In genomic region chr11:17692931-17693330, GRCh38 we compare ENCODE assay signal across 35 cellular contexts. TPM values are rescaled to one million over a fixed set of nuclear protein-coding genes. Genes with fewer than 3 reads are reported as not detected.
"Had no signal": no experiment of that assay in that cellular context is flagged by ENCODE, and none has a peak within 500 bp of the region (broad histone marks: within the 10 kb centered on the region; RNA-seq: fewer than 3 reads in every experiment).

No MANE protein-coding gene starts in this region.

- H3K4me2 ChIP-seq: SK-N-SH had no signal

- H3K9me3 ChIP-seq: SJSA1, SK-N-SH had no signal

- H3K27ac ChIP-seq: brain microvascular endothelial cell, SJSA1, VCaP had no signal

- H3K4me1 Mint-ChIP-seq: activated B cell treated with CpG ODN at 0.5 μM for 24 hours; activated CD4-positive, alpha-beta memory T cell treated with anti-CD3 and anti-CD28 coated beads, Interleukin-2, amount 10 ng/mL, durations not matched to agents 7 days and 5 days; activated CD8-positive, alpha-beta memory T cell treated with anti-CD3 and anti-CD28 coated beads, Interleukin-2, amount 10 ng/mL, durations not matched to agents 7 days and 5 days; activated naive CD4-positive, alpha-beta T cell treated with anti-CD3 and anti-CD28 coated beads, Interleukin-2, amount 10 ng/mL, durations not matched to agents 7 days and 5 days had no signal

- DNase-seq: activated B cell treated with CpG ODN at 0.5 μM for 24 hours; activated CD4-positive, alpha-beta memory T cell treated with anti-CD3 and anti-CD28 coated beads, Interleukin-2, amount 10 ng/mL, durations not matched to agents 7 days and 5 days; activated CD4-positive, alpha-beta T cell treated with anti-CD3 and anti-CD28 coated beads for 4 hours; activated CD4-positive, CD25-positive, alpha-beta regulatory T cell treated with anti-CD3 and anti-CD28 coated beads, Interleukin-2, amount 50 U/mL, for 72 hours; activated CD8-positive, alpha-beta memory T cell treated with anti-CD3 and anti-CD28 coated beads for 24 hours; activated CD8-positive, alpha-beta memory T cell treated with anti-CD3 and anti-CD28 coated beads, Interleukin-2, amount 10 ng/mL, durations not matched to agents 7 days and 5 days; activated CD8-positive, alpha-beta memory T cell treated with anti-CD3 and anti-CD28 coated beads, Interleukin-2, amount 50 U/mL, for 48 hours; activated effector memory CD4-positive, alpha-beta T cell treated with Interleukin-2 at 50 U/mL for 16 hours; activated naive CD4-positive, alpha-beta T cell treated with anti-CD3 and anti-CD28 coated beads, Interleukin-2, amount 10 ng/mL, durations not matched to agents 7 days and 5 days; activated T-cell treated with anti-CD3 and anti-CD28 coated beads, Interleukin-2, amount 50 U/mL, for 48 hours; amniotic stem cell; aorta; brain microvascular endothelial cell; central memory CD4-positive, alpha-beta T cell; NCI-H1092; NCI-H1436 treated with DMSO at 0.1 percent for 48 hours; NCI-H1694 treated with DMSO at 0.1 percent for 48 hours; NCI-H2029; NCI-H345; NCI-H526; NCI-H748 treated with DMSO at 0.1 percent for 48 hours; NK-92 treated with Interleukin-12 subunit alpha and Interleukin-12 subunit beta, amount 100 ng/mL, for 24 hours; SHP77; SK-N-SH; T-helper 9 cell had no signal

- ATAC-seq: activated CD8-positive, alpha-beta memory T cell treated with anti-CD3 and anti-CD28 coated beads, Interleukin-2, amount 10 ng/mL, durations not matched to agents 7 days and 5 days; K562; Panc1 had no signal

- H3K4me1 ChIP-seq: SJSA1 had no signal

- H3K27ac Mint-ChIP-seq: activated B cell treated with CpG ODN at 0.5 μM for 24 hours; activated CD4-positive, alpha-beta memory T cell treated with anti-CD3 and anti-CD28 coated beads, Interleukin-2, amount 10 ng/mL, durations not matched to agents 7 days and 5 days; activated CD8-positive, alpha-beta memory T cell treated with anti-CD3 and anti-CD28 coated beads, Interleukin-2, amount 10 ng/mL, durations not matched to agents 7 days and 5 days; activated naive CD4-positive, alpha-beta T cell treated with anti-CD3 and anti-CD28 coated beads, Interleukin-2, amount 10 ng/mL, durations not matched to agents 7 days and 5 days; activated naive CD8-positive, alpha-beta T cell; T-helper 1 cell treated with Interleukin-12 subunit alpha and Interleukin-12 subunit beta and Interleukin-4 antibody, amounts not matched to agents 30 μg/mL and 1 μg/mL, for 36 hours had no signal

- H3K4me3 ChIP-seq: K562, SJSA1 had no signal

- H3K4me3 Mint-ChIP-seq: activated B cell treated with CpG ODN at 0.5 μM for 24 hours; activated CD4-positive, alpha-beta memory T cell treated with anti-CD3 and anti-CD28 coated beads, Interleukin-2, amount 10 ng/mL, durations not matched to agents 7 days and 5 days; activated CD8-positive, alpha-beta memory T cell treated with anti-CD3 and anti-CD28 coated beads, Interleukin-2, amount 10 ng/mL, durations not matched to agents 7 days and 5 days; activated naive CD4-positive, alpha-beta T cell treated with anti-CD3 and anti-CD28 coated beads, Interleukin-2, amount 10 ng/mL, durations not matched to agents 7 days and 5 days; activated naive CD8-positive, alpha-beta T cell; T-helper 1 cell treated with Interleukin-12 subunit alpha and Interleukin-12 subunit beta and Interleukin-4 antibody, amounts not matched to agents 30 μg/mL and 1 μg/mL, for 36 hours had no signal

- H3K36me3 Mint-ChIP-seq: activated CD8-positive, alpha-beta memory T cell treated with anti-CD3 and anti-CD28 coated beads, Interleukin-2, amount 10 ng/mL, durations not matched to agents 7 days and 5 days; activated naive CD4-positive, alpha-beta T cell treated with anti-CD3 and anti-CD28 coated beads, Interleukin-2, amount 10 ng/mL, durations not matched to agents 7 days and 5 days; activated naive CD8-positive, alpha-beta T cell had no signal

- H3K36me3 ChIP-seq: brain microvascular endothelial cell, SJSA1 had no signal

- H3K9ac ChIP-seq: SK-N-SH had no signal

RNA-seq across cellular contexts. Expression of gene MYOD1, which starts 26.4 kb away (rescaled TPM):
- total RNA-seq: activated B cell treated with CpG ODN at 0.5 μM for 24 hours; activated CD4-positive, alpha-beta memory T cell treated with anti-CD3 and anti-CD28 coated beads, Interleukin-2, amount 10 ng/mL, durations not matched to agents 7 days and 5 days; activated CD8-positive, alpha-beta memory T cell treated with anti-CD3 and anti-CD28 coated beads, Interleukin-2, amount 10 ng/mL, durations not matched to agents 7 days and 5 days; aorta; cerebellum; K562; SJSA1 had no signal
- polyA plus RNA-seq: aorta, K562, SK-N-SH had no signal

RNA-seq across cellular contexts. Expression of gene KCNC1, which starts 41.6 kb away (rescaled TPM):
- total RNA-seq: activated B cell treated with CpG ODN at 0.5 μM for 24 hours; activated CD4-positive, alpha-beta memory T cell treated with anti-CD3 and anti-CD28 coated beads, Interleukin-2, amount 10 ng/mL, durations not matched to agents 7 days and 5 days; activated CD8-positive, alpha-beta memory T cell treated with anti-CD3 and anti-CD28 coated beads, Interleukin-2, amount 10 ng/mL, durations not matched to agents 7 days and 5 days; aorta; K562; M059J; NCI-H460; RPMI7951; SJSA1 had no signal
- polyA plus RNA-seq: aorta had no signal
